ENCODE assay signal across 9 cellular contexts in the genomic region with DNA sequence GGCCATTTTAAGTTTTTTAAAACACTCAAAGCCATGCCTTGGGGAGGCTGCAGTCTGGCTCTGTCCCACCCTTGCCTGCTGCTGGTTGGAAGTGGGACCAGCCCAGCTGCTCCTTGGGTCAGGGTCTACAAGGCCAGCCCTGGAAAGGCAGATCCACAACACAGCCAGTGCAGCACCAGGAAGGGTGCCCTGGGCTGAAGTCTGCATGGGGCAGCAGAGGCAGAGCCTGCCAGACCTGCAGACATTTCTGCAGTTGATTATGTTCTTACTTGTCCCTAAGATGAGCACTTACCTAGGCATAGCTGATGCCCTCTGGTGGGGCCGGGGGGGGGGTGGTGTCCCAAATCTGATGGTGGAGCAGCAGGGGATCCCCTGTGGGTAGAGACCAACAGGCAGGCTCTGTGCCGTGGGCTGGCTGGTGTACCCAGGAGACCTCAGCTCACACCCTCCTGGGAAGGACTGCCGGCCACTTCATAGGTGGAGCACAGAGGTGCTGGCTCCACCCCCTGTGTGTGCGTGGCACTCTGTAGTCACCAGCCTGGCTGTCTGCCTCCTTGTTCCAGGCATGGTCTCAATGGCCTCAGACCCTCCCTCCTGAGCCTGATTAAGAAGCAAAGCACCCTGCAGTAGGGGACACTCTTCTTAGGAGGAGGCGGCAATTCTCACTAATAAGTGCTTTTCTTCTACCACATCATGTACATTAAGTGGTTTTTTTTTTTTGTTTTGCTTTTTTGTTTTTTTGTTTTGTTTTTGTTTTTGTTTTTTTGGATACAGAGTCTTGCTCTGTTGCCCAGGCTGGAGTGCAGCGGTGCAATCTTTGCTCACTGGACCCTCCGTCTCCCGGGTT.
A peak's percentile ranks its signal among the peaks of the same experiment; 100 is the strongest.
DNase-seq lines count a peak whose midpoint lies in the region; ATAC-seq and TF ChIP-seq lines count a peak whose summit lies in the region.
"Had no signal": no experiment of that assay in that cellular context is flagged by ENCODE, and none has a peak within 500 bp of the region (broad histone marks: within the 10 kb centered on the region; RNA-seq: fewer than 3 reads in every experiment).

No MANE protein-coding gene starts in this region.

- no peaks in the 10 kb centered on the region for H3K9me3 ChIP-seq in lower lobe of right lung
- H3K9me3 ChIP-seq: MG63 had no signal

- H3K27ac ChIP-seq in lower lobe of right lung: peak overlapping the region; percentile 36

- intact Hi-C loops in lower lobe of right lung (cut with DNase I): no loop called here

- TF ChIP-seq CTCF in lower lobe of right lung (IDR thresholded peaks at IDR 0.05): no peak

- DNase-seq in HT-29 (ENCODE audit: low spot score) (peak; percentile 58), lower lobe of right lung (peak; percentile 74), ureter (ENCODE audit: low spot score) (no peak), G401 (ENCODE audit: low spot score) (no peak), UCSD-AML1 (lab: John Stamatoyannopoulos, UW; ENCODE audit: unreplicated experiment) (no peak)
- DNase-seq in activated naive CD4-positive, alpha-beta T cell treated with anti-CD3 and anti-CD28 coated beads, Interleukin-2, amount 50 U/mL, for 16 hours: no peak
- DNase-seq: MG63 had no signal

- ATAC-seq in GM18517 (IDR thresholded peaks at IDR 0.05; ENCODE audit: unreplicated experiment) (peak; percentile 57), GM21528 (IDR thresholded peaks at IDR 0.05; ENCODE audit: low FRiP score, unreplicated experiment) (peak; percentile 44), lower lobe of right lung (peak; percentile 93 to 95)

- H3K4me3 ChIP-seq in lower lobe of right lung: peak overlapping the region; percentile 27
- H3K4me3 ChIP-seq: MG63 had no signal

- H3K36me3 ChIP-seq in lower lobe of right lung: no peaks in the 10 kb centered on the region
- H3K36me3 ChIP-seq: MG63 had no signal

- peaks cover 10% of the 10 kb centered on the region for H3K4me1 ChIP-seq in lower lobe of right lung

- H3K27me3 ChIP-seq in lower lobe of right lung (ENCODE audit: low read depth): no peaks in the 10 kb centered on the region
- H3K27me3 ChIP-seq: MG63 had no signal

- in situ Hi-C loops in G401 (cut with HindIII; ENCODE audit: low sequenced_read_pairs): no loop called here

Comparison
In these comparisons a context has a peak if more than half of its experiments do, and no peak if none do; other contexts are left out.
1. ATAC-seq: peak in every context shown above with its lines; median percentile 94 in lower lobe of right lung; 57 in GM18517; 44 in GM21528.
2. DNase-seq: peak in HT-29 (single experiment) and lower lobe of right lung (single experiment); none in ureter (single experiment), G401 (single experiment), activated naive CD4-positive, alpha-beta T cell treated with anti-CD3 and anti-CD28 coated beads, Interleukin-2, amount 50 U/mL, for 16 hours (single experiment) and UCSD-AML1 (single experiment).